13 cellular contexts compared by ENCODE assay signal in the genomic region with DNA sequence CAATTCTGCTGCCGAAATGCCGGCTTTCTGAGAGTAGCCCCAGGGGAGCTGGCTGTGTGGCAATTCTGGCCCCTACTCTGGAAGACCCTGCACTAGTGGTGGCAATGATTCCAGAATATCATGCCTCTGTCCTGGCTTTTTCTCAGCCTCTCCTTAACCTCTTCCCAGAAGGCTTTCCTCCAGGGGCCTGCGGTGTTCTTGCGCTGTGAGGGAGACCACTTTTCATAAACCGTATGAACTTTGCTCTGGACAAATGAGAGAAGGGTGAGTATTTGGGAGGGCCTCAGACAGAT.
"Had no signal": no experiment of that assay in that cellular context is flagged by ENCODE, and none has a peak within 500 bp of the region (broad histone marks: within the 10 kb centered on the region; RNA-seq: fewer than 3 reads in every experiment).

No MANE protein-coding gene starts in this region.

- H3K27me3 ChIP-seq: right lobe of liver, testis, uterus had no signal

- H3K27ac Mint-ChIP-seq: activated B cell treated with CpG ODN at 0.5 μM for 24 hours; activated naive CD8-positive, alpha-beta T cell had no signal

- H3K4me3 Mint-ChIP-seq: activated B cell treated with CpG ODN at 0.5 μM for 24 hours; activated naive CD8-positive, alpha-beta T cell; activated T-cell treated with anti-CD3 and anti-CD28 coated beads, Interleukin-2, amount 50 U/mL, for 4 hours had no signal

- H3K4me3 ChIP-seq: right lobe of liver, testis, uterus had no signal

- H3K9me3 ChIP-seq: right lobe of liver, testis, uterus had no signal

- H3K27ac ChIP-seq: testis, uterus had no signal

- H3K9me3 Mint-ChIP-seq: activated B cell treated with CpG ODN at 0.5 μM for 24 hours; activated T-cell treated with anti-CD3 and anti-CD28 coated beads, Interleukin-2, amount 50 U/mL, for 4 hours had no signal

- H3K36me3 ChIP-seq: right lobe of liver, uterus had no signal

- H3K4me1 Mint-ChIP-seq: activated B cell treated with CpG ODN at 0.5 μM for 24 hours had no signal

- ATAC-seq: activated T-cell treated with anti-CD3 and anti-CD28 coated beads, Interleukin-2, amount 50 U/mL, for 4 hours; stimulated activated naive CD8-positive, alpha-beta T cell treated with anti-CD3 and anti-CD28 coated beads, Interleukin-15, Interleukin-2, amounts not matched to agents 100 U/mL and 50 U/mL, for 24 hours had no signal

- DNase-seq: activated B cell treated with CpG ODN at 0.5 μM for 24 hours; activated CD4-positive, alpha-beta T cell treated with anti-CD3 and anti-CD28 coated beads, Interleukin-2, amount 50 U/mL, for 1 hour; activated effector memory CD4-positive, alpha-beta T cell treated with anti-CD3 and anti-CD28 coated beads, Interleukin-2, amount 50 U/mL, for 16 hours; activated T-cell treated with anti-CD3 and anti-CD28 coated beads, Interleukin-2, amount 50 U/mL, for 4 hours; kidney; posterior cingulate gyrus; right lobe of liver; stimulated activated CD4-positive, alpha-beta T cell treated with anti-CD3 and anti-CD28 coated beads, Interleukin-2, amount 100 ng/mL, for 48 hours; stimulated activated naive CD8-positive, alpha-beta T cell treated with anti-CD3 and anti-CD28 coated beads, Interleukin-15, Interleukin-2, amounts not matched to agents 100 U/mL and 50 U/mL, for 24 hours; T-helper 2 cell; testis; uterus had no signal

- H3K36me3 Mint-ChIP-seq: activated naive CD8-positive, alpha-beta T cell had no signal

- H3K4me1 ChIP-seq: testis, uterus had no signal
